ENCODE assay signal across 1 cellular context in the genomic region with DNA sequence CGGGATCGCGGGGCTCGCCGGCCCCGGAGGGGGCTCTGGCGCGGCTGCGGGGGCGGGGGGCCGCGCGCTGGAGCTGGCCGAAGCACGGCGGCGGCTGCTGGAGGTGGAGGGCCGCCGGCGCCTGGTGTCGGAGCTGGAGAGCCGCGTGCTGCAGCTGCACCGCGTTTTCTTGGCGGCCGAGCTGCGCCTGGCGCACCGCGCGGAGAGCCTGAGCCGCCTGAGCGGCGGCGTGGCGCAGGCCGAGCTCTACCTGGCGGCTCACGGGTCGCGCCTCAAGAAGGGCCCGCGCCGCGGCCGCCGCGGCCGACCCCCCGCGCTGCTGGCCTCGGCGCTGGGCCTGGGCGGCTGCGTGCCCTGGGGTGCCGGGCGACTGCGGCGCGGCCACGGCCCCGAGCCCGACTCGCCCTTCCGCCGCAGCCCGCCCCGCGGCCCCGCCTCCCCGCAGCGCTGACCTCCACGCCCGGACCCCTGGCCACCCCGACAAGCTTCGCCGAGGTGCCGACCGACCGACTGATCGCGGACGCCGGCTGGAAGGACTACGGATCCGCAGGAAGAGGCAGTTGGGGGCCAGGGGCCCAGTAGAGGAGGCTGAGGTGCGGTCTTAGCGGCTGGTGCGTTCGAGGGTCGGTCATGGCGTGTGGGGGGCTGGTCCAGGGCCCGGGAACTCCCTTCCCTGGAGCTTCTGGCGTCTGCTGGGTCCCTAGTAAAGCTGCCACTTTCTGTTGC.
A peak's percentile ranks its signal among the peaks of the same experiment; 100 is the strongest.
TF ChIP-seq lines count a peak whose summit lies in the region.

No MANE protein-coding gene starts in this region.

TF ChIP-seq in K562, 482 proteins besides CTCF, POLR2A, EP300 and RAD21 (continued from another document and continues in another):
- TF ChIP-seq MTA2 (IDR thresholded peaks at IDR 0.05; ENCODE audit: low read depth) (no peak), POLR3G (IDR thresholded peaks at IDR 0.05; ENCODE audit: extremely low read depth, insufficient read length, insufficient replicate concordance) (no peak), ZZZ3 (IDR thresholded peaks at IDR 0.05) (no peak), HDAC8 (tag; IDR thresholded peaks at IDR 0.05) (no peak), NONO (IDR thresholded peaks at IDR 0.05; ENCODE audit: low read depth in 2 of 2, low read length in 1 of 2) (0 out of 4 replicates have a peak, but pooled peaks of 1 of the 2 experiments have one; percentile 40), RBFOX2 (IDR thresholded peaks at IDR 0.05; ENCODE audit: low read depth, low read length) (no peak), NFE2L1 (tag; IDR thresholded peaks at IDR 0.05; ENCODE audit: borderline replicate concordance, low read depth) (no peak), PRMT5 (CRISPR knock-in tag; IDR thresholded peaks at IDR 0.05) (no peak), SIX5 (IDR thresholded peaks at IDR 0.05; ENCODE audit: borderline replicate concordance in 1 of 2, insufficient read depth in 1 of 2, low read depth in 1 of 2, low read length in 2 of 2) (no peak), ZNF316 (IDR thresholded peaks at IDR 0.05) (no peak), MTF1 (CRISPR knock-in tag; IDR thresholded peaks at IDR 0.05; ENCODE audit: borderline replicate concordance) (no peak), HDAC1 (IDR thresholded peaks at IDR 0.05) (no peak), PHF8 (IDR thresholded peaks at IDR 0.05; ENCODE audit: borderline replicate concordance, low read length) (peak; percentile 17; the same call in 1 of the 2 replicates), HDGF (IDR thresholded peaks at IDR 0.05) (no peak), SIN3B (IDR thresholded peaks at IDR 0.05; ENCODE audit: low read depth) (peak; percentile 34; the same call in 1 of the 2 replicates), SMAD2 (IDR thresholded peaks at IDR 0.05; ENCODE audit: low read depth, low read length) (no peak), DNMT1 (IDR thresholded peaks at IDR 0.05) (no peak), KDM5B (IDR thresholded peaks at IDR 0.05; ENCODE audit: insufficient replicate concordance, low read depth, low read length) (no peak), ZNF347 (CRISPR knock-in tag; IDR thresholded peaks at IDR 0.05; ENCODE audit: low read depth) (no peak), RNF2 (IDR thresholded peaks at IDR 0.05) (no peak), SRSF3 (IDR thresholded peaks at IDR 0.05; ENCODE audit: insufficient read depth, low read length) (no peak), SNRNP70 (optimal IDR thresholded peaks at IDR 0.05; ENCODE audit: low read depth, low read length) (no peak), NR4A1 (CRISPR knock-in tag; IDR thresholded peaks at IDR 0.05) (no peak), NR4A1 (tag; IDR thresholded peaks at IDR 0.05) (0 out of 2 replicates have a peak, but pooled peaks have one; percentile 24), HCFC1 (IDR thresholded peaks at IDR 0.05; ENCODE audit: low read depth, low read length) (no peak), RBBP5 (IDR thresholded peaks at IDR 0.05; ENCODE audit: borderline replicate concordance, insufficient read depth, low read length, poor library complexity, severe bottlenecking) (peak; percentile 55), HNRNPK (IDR thresholded peaks at IDR 0.05; ENCODE audit: low read depth, low read length, poor library complexity, severe bottlenecking) (no peak), TARDBP (IDR thresholded peaks at IDR 0.05) (no peak), PHF21A (IDR thresholded peaks at IDR 0.05; ENCODE audit: borderline replicate concordance, low read depth) (no peak), CEBPG (CRISPR knock-in tag; IDR thresholded peaks at IDR 0.05) (no peak), CEBPG (tag; conservative IDR thresholded peaks at IDR 0.05 in 1 of 2, IDR thresholded peaks at IDR 0.05 in 1 of 2) (no peak), HNRNPL (IDR thresholded peaks at IDR 0.05; ENCODE audit: low read depth, low read length) (no peak), FOXJ2 (tag; IDR thresholded peaks at IDR 0.05) (no peak), ETV5 (CRISPR knock-in tag; IDR thresholded peaks at IDR 0.05; ENCODE audit: low read depth) (no peak), SRSF7 (optimal IDR thresholded peaks at IDR 0.05; ENCODE audit: low read depth, low read length) (no peak), ZNF143 (CRISPR knock-in tag; IDR thresholded peaks at IDR 0.05) (no peak), BHLHE40 (IDR thresholded peaks at IDR 0.05; ENCODE audit: low read length) (no peak), ZFX (CRISPR knock-in tag; IDR thresholded peaks at IDR 0.05) (no peak; the same call in 1 of the 2 replicates), SIN3A (IDR thresholded peaks at IDR 0.05; ENCODE audit: borderline replicate concordance in 2 of 2, control insufficient read depth in 1 of 2, low read depth in 2 of 2, low read length in 2 of 2) (peak in 1 of 2 experiments; percentile 36; a peak in 1 of 4 replicates), FOXK2 (conservative IDR thresholded peaks at IDR 0.05 in 1 of 2, IDR thresholded peaks at IDR 0.05 in 1 of 2; ENCODE audit: low read depth in 2 of 2) (no peak), ZC3H11A (IDR thresholded peaks at IDR 0.05; ENCODE audit: low read depth, low read length) (no peak), CXXC5 (CRISPR knock-in tag; IDR thresholded peaks at IDR 0.05) (peak; percentile 73; the same call in 1 of the 2 replicates), TSC22D4 (tag; IDR thresholded peaks at IDR 0.05) (no peak), MYC (IDR thresholded peaks at IDR 0.05; ENCODE audit: low read depth, low read length) (no peak), MYC (CRISPR knock-in tag; IDR thresholded peaks at IDR 0.05; ENCODE audit: borderline replicate concordance, low read depth) (no peak), NFYB (IDR thresholded peaks at IDR 0.05; ENCODE audit: extremely low read depth, insufficient read length) (no peak), JUNB (CRISPR knock-in tag; conservative IDR thresholded peaks at IDR 0.05) (no peak), GATA2 (CRISPR knock-in tag; IDR thresholded peaks at IDR 0.05) (no peak), MBD2 (IDR thresholded peaks at IDR 0.05; ENCODE audit: borderline replicate concordance, low read depth) (no peak), ARHGAP35 (IDR thresholded peaks at IDR 0.05; ENCODE audit: partially characterized antibody) (no peak), ARID2 (IDR thresholded peaks at IDR 0.05) (no peak), DPF2 (IDR thresholded peaks at IDR 0.05) (no peak), ZNF707 (CRISPR knock-in tag; conservative IDR thresholded peaks at IDR 0.05) (no peak), SMARCA4 (IDR thresholded peaks at IDR 0.05) (no peak), ZNF717 (CRISPR knock-in tag; IDR thresholded peaks at IDR 0.05) (no peak), FOXJ3 (CRISPR knock-in tag; IDR thresholded peaks at IDR 0.05) (no peak), TOE1 (IDR thresholded peaks at IDR 0.05; ENCODE audit: borderline replicate concordance) (no peak), TOE1 (CRISPR knock-in tag; IDR thresholded peaks at IDR 0.05; ENCODE audit: borderline replicate concordance, low read depth) (no peak), ZNF766 (CRISPR knock-in tag; conservative IDR thresholded peaks at IDR 0.05) (no peak), TBP (optimal IDR thresholded peaks at IDR 0.05; ENCODE audit: low read depth, low read length) (no peak)
- TF ChIP-seq, protein P1, sequence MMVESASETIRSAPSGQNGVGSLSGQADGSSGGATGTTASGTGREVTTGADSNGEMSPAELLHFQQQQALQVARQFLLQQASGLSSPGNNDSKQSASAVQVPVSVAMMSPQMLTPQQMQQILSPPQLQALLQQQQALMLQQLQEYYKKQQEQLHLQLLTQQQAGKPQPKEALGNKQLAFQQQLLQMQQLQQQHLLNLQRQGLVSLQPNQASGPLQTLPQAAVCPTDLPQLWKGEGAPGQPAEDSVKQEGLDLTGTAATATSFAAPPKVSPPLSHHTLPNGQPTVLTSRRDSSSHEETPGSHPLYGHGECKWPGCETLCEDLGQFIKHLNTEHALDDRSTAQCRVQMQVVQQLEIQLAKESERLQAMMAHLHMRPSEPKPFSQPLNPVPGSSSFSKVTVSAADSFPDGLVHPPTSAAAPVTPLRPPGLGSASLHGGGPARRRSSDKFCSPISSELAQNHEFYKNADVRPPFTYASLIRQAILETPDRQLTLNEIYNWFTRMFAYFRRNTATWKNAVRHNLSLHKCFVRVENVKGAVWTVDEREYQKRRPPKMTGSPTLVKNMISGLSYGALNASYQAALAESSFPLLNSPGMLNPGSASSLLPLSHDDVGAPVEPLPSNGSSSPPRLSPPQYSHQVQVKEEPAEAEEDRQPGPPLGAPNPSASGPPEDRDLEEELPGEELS (CRISPR knock-in tag; IDR thresholded peaks at IDR 0.05; ENCODE audit: borderline replicate concordance), result no peak
- TF ChIP-seq, protein P2, sequence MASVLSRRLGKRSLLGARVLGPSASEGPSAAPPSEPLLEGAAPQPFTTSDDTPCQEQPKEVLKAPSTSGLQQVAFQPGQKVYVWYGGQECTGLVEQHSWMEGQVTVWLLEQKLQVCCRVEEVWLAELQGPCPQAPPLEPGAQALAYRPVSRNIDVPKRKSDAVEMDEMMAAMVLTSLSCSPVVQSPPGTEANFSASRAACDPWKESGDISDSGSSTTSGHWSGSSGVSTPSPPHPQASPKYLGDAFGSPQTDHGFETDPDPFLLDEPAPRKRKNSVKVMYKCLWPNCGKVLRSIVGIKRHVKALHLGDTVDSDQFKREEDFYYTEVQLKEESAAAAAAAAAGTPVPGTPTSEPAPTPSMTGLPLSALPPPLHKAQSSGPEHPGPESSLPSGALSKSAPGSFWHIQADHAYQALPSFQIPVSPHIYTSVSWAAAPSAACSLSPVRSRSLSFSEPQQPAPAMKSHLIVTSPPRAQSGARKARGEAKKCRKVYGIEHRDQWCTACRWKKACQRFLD (CRISPR knock-in tag; IDR thresholded peaks at IDR 0.05), result no peak
- TF ChIP-seq, protein P3, sequence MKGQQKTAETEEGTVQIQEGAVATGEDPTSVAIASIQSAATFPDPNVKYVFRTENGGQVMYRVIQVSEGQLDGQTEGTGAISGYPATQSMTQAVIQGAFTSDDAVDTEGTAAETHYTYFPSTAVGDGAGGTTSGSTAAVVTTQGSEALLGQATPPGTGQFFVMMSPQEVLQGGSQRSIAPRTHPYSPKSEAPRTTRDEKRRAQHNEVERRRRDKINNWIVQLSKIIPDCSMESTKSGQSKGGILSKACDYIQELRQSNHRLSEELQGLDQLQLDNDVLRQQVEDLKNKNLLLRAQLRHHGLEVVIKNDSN (CRISPR knock-in tag; IDR thresholded peaks at IDR 0.05), result no peak
- TF ChIP-seq, protein P4, sequence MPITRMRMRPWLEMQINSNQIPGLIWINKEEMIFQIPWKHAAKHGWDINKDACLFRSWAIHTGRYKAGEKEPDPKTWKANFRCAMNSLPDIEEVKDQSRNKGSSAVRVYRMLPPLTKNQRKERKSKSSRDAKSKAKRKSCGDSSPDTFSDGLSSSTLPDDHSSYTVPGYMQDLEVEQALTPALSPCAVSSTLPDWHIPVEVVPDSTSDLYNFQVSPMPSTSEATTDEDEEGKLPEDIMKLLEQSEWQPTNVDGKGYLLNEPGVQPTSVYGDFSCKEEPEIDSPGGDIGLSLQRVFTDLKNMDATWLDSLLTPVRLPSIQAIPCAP (CRISPR knock-in tag; IDR thresholded peaks at IDR 0.05; ENCODE audit: borderline replicate concordance), result no peak
- TF ChIP-seq, protein P5, sequence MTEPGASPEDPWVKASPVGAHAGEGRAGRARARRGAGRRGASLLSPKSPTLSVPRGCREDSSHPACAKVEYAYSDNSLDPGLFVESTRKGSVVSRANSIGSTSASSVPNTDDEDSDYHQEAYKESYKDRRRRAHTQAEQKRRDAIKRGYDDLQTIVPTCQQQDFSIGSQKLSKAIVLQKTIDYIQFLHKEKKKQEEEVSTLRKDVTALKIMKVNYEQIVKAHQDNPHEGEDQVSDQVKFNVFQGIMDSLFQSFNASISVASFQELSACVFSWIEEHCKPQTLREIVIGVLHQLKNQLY (CRISPR knock-in tag; conservative IDR thresholded peaks at IDR 0.05), result no peak
- TF ChIP-seq, protein P6, sequence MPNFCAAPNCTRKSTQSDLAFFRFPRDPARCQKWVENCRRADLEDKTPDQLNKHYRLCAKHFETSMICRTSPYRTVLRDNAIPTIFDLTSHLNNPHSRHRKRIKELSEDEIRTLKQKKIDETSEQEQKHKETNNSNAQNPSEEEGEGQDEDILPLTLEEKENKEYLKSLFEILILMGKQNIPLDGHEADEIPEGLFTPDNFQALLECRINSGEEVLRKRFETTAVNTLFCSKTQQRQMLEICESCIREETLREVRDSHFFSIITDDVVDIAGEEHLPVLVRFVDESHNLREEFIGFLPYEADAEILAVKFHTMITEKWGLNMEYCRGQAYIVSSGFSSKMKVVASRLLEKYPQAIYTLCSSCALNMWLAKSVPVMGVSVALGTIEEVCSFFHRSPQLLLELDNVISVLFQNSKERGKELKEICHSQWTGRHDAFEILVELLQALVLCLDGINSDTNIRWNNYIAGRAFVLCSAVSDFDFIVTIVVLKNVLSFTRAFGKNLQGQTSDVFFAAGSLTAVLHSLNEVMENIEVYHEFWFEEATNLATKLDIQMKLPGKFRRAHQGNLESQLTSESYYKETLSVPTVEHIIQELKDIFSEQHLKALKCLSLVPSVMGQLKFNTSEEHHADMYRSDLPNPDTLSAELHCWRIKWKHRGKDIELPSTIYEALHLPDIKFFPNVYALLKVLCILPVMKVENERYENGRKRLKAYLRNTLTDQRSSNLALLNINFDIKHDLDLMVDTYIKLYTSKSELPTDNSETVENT (CRISPR knock-in tag; IDR thresholded peaks at IDR 0.05), result no peak
- TF ChIP-seq, protein P7, sequence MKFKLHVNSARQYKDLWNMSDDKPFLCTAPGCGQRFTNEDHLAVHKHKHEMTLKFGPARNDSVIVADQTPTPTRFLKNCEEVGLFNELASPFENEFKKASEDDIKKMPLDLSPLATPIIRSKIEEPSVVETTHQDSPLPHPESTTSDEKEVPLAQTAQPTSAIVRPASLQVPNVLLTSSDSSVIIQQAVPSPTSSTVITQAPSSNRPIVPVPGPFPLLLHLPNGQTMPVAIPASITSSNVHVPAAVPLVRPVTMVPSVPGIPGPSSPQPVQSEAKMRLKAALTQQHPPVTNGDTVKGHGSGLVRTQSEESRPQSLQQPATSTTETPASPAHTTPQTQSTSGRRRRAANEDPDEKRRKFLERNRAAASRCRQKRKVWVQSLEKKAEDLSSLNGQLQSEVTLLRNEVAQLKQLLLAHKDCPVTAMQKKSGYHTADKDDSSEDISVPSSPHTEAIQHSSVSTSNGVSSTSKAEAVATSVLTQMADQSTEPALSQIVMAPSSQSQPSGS (CRISPR knock-in tag; IDR thresholded peaks at IDR 0.05), result no peak
- TF ChIP-seq, protein P8, sequence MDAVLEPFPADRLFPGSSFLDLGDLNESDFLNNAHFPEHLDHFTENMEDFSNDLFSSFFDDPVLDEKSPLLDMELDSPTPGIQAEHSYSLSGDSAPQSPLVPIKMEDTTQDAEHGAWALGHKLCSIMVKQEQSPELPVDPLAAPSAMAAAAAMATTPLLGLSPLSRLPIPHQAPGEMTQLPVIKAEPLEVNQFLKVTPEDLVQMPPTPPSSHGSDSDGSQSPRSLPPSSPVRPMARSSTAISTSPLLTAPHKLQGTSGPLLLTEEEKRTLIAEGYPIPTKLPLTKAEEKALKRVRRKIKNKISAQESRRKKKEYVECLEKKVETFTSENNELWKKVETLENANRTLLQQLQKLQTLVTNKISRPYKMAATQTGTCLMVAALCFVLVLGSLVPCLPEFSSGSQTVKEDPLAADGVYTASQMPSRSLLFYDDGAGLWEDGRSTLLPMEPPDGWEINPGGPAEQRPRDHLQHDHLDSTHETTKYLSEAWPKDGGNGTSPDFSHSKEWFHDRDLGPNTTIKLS (IDR thresholded peaks at IDR 0.05; ENCODE audit: borderline replicate concordance, low read depth), result peak; percentile 35; the same call in 1 of the 2 replicates
- TF ChIP-seq, protein P9, sequence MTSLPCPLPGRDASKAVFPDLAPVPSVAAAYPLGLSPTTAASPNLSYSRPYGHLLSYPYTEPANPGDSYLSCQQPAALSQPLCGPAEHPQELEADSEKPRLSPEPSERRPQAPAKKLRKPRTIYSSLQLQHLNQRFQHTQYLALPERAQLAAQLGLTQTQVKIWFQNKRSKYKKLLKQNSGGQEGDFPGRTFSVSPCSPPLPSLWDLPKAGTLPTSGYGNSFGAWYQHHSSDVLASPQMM (CRISPR knock-in tag; IDR thresholded peaks at IDR 0.05), result no peak
